Comparison of ENCODE assay signal across 2 cellular contexts in the genomic region with DNA sequence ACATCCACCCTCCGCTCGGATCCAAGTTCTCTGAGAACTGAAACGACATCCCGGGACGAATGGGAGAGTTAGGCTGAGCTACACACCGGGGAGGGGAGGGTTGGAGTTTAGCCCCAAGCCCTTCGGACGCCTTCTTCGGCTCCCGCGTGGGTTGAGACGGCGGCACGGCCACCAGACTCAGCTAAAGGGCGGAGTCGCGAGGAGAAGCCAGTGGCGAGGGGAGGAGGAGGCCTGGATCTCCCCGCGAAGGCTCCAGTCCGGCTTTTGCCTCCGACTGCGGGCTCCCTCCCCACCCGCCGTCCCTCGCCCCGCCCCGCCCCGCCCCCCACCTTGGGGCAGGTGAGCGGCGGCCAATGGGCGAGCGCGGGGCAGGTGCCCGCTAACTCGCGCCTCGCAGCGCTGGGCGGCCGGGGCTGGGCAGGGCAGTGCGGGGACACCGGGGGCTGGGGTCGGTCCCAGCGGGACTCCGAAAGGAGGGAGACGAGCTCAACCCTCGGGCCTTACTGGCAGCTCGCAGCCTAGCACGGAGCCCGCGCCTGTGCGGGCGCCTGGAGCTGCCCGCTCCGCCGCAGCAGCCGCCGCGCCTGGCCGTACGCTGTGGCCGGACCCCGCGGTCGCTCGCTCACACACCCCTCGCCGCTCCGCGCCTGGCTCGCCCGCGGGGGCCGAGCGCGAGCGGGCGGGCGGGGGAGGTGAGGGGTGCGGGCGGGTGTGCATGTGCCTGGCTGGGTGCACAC.
TF ChIP-seq lines count a peak whose summit lies in the region.

Gene EMX1, plus strand, starts transcription at position 382 of the 737 bp plus-strand sequence. Its CDS starts 334 bp downstream, at position 716.

TF ChIP-seq in IMR-90, 13 proteins besides CTCF, POLR2A, EP300 and RAD21 (continued from another document):
- TF ChIP-seq RFX5 (IDR thresholded peaks at IDR 0.05; ENCODE audit: low read depth, low read length): no peak
- TF ChIP-seq CHD1 (IDR thresholded peaks at IDR 0.05; ENCODE audit: low read depth, low read length): no peak
- no peak for TF ChIP-seq NFE2L2 (IDR thresholded peaks at IDR 0.05; ENCODE audit: low read depth, low read length)
- TF ChIP-seq MAZ (IDR thresholded peaks at IDR 0.05; ENCODE audit: borderline replicate concordance, low read depth, low read length): no peak

TF ChIP-seq in SK-N-SH, 30 proteins besides CTCF, POLR2A, EP300 and RAD21 (continued from another document):
- no peak for TF ChIP-seq TEAD4 (IDR thresholded peaks at IDR 0.05; ENCODE audit: borderline replicate concordance, insufficient read depth)
TF ChIP-seq in SK-N-SH: peak in this region for 1.
